ENCODE assay signal across 2 cellular contexts in genomic region chr5:76498328-76498727, GRCh38.
TF ChIP-seq lines count a peak whose summit lies in the region.

No MANE protein-coding gene starts in this region.

TF ChIP-seq in GM23338, 12 proteins besides CTCF, POLR2A, EP300 and RAD21 (continued from another document):
- TF ChIP-seq ZNF462 (CRISPR knock-in tag; IDR thresholded peaks at IDR 0.05) = no peak
- no peak for TF ChIP-seq STAT1 (IDR thresholded peaks at IDR 0.05; ENCODE audit: unreplicated experiment)
- TF ChIP-seq CREB1 (CRISPR knock-in tag; IDR thresholded peaks at IDR 0.05; ENCODE audit: low read depth) = no peak

TF ChIP-seq in WTC11, 78 proteins besides CTCF, POLR2A, EP300 and RAD21 (continued from another document):
- TF ChIP-seq ATF2 (CRISPR knock-in tag; IDR thresholded peaks at IDR 0.05; ENCODE audit: borderline replicate concordance, low read depth) (no peak), MLX (CRISPR knock-in tag; IDR thresholded peaks at IDR 0.05) (no peak), PRDM15 (CRISPR knock-in tag; IDR thresholded peaks at IDR 0.05) (no peak), MAX (CRISPR knock-in tag; IDR thresholded peaks at IDR 0.05) (no peak), PRRX2 (CRISPR knock-in tag; IDR thresholded peaks at IDR 0.05) (no peak), IRF2 (CRISPR knock-in tag; IDR thresholded peaks at IDR 0.05; ENCODE audit: borderline replicate concordance, low read depth) (no peak), AFF4 (CRISPR knock-in tag; IDR thresholded peaks at IDR 0.05; ENCODE audit: borderline replicate concordance) (no peak), ZSCAN18 (CRISPR knock-in tag; IDR thresholded peaks at IDR 0.05) (no peak), KAT7 (CRISPR knock-in tag; IDR thresholded peaks at IDR 0.05; ENCODE audit: borderline replicate concordance) (no peak), ZNF219 (CRISPR knock-in tag; IDR thresholded peaks at IDR 0.05; ENCODE audit: borderline replicate concordance) (no peak), RELA (CRISPR knock-in tag; IDR thresholded peaks at IDR 0.05; ENCODE audit: borderline replicate concordance) (no peak), ERG (CRISPR knock-in tag; IDR thresholded peaks at IDR 0.05) (no peak), ZNF671 (CRISPR knock-in tag; IDR thresholded peaks at IDR 0.05) (no peak)
